In the genomic region with DNA sequence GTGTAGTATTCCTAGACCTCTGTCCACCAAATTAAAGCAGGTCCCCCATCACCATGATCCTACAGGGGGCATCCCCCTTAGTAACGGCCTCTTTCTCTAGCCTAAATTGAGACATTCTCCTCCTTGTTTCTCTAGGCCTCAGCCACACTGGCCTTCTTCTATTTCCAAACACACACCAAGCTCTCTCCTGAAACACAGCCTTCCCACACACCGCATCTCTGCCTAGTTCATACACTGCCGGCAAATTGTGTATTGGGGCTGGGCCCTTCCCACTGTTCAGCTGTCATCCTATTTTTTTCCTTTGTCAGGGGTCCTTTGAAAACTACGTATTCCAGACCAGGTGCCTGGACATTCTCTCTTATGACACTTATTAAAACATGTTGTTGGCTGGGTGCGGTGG, we compare ENCODE assay signal across 21 cellular contexts. TPM values are rescaled to one million over a fixed set of nuclear protein-coding genes. Genes with fewer than 3 reads are reported as not detected.
DNase-seq lines count a peak whose midpoint lies in the region; ATAC-seq, FAIRE-seq and TF ChIP-seq lines count a peak whose summit lies in the region.
"Had no signal": no experiment of that assay in that cellular context is flagged by ENCODE, and none has a peak within 500 bp of the region (broad histone marks: within the 10 kb centered on the region; RNA-seq: fewer than 3 reads in every experiment).

No MANE protein-coding gene starts in this region.

- peaks cover 100% of the 10 kb centered on the region for H3K27me3 ChIP-seq in GM23338 (ENCODE audit: insufficient read depth)
- H3K27me3 ChIP-seq: BLaER1 had no signal

- H3K36me3 ChIP-seq in GM23338 (ENCODE audit: insufficient read depth): no peaks in the 10 kb centered on the region
- H3K36me3 ChIP-seq: BLaER1 had no signal

- no peak overlapping the region for H3K27ac ChIP-seq in GM23338 (ENCODE audit: low read depth)
- H3K27ac ChIP-seq: BLaER1, C4-2B had no signal

- FAIRE-seq in RCC 7860 (lab: Jason Lieb, UNC): no peak
- FAIRE-seq: A204.1, G401.6, GM12892, H1 had no signal

- no peaks in the 10 kb centered on the region for H3K79me2 ChIP-seq in GM23338 (replicated peaks; ENCODE audit: insufficient read depth)

- no peaks in the 10 kb centered on the region for H3K4me1 Mint-ChIP-seq in GM23338
- no peaks in the 10 kb centered on the region for H3K4me1 Mint-ChIP-seq in activated T-helper 17 cell treated with anti-CD3 and anti-CD28 coated beads, Interleukin-2, amount 50 U/mL, for 72 hours
- H3K4me1 Mint-ChIP-seq in osteocyte (ENCODE audit: unreplicated experiment): no peaks in the 10 kb centered on the region
- peaks cover 30% of the 10 kb centered on the region for H3K4me1 Mint-ChIP-seq in stimulated activated memory B cell treated with anti-CD40 and anti-IgM and Interleukin-4, amounts not matched to agents 10 μg/mL and 1 μg/mL and 100 μg/mL, for 72 hours
- H3K4me1 Mint-ChIP-seq: CD4-positive, CD25-positive, alpha-beta regulatory T cell had no signal

- peaks cover 10% of the 10 kb centered on the region for H4K20me1 ChIP-seq in GM23338 (replicated peaks; ENCODE audit: insufficient read depth)
- H4K20me1 ChIP-seq: BLaER1 had no signal

- no peak overlapping the region for H3K4me3 Mint-ChIP-seq in GM23338
- H3K4me3 Mint-ChIP-seq in activated T-helper 17 cell treated with anti-CD3 and anti-CD28 coated beads, Interleukin-2, amount 50 U/mL, for 72 hours: no peak overlapping the region
- H3K4me3 Mint-ChIP-seq in osteocyte (ENCODE audit: unreplicated experiment): no peak overlapping the region
- H3K4me3 Mint-ChIP-seq in stimulated activated memory B cell treated with anti-CD40 and anti-IgM and Interleukin-4, amounts not matched to agents 10 μg/mL and 1 μg/mL and 100 μg/mL, for 72 hours: no peak overlapping the region
- H3K4me3 Mint-ChIP-seq: B cell; CD4-positive, CD25-positive, alpha-beta regulatory T cell; CD8-positive, alpha-beta T cell had no signal

- H3K4me3 ChIP-seq in GM23338: no peak overlapping the region
- H3K4me3 ChIP-seq: BLaER1 had no signal

- ATAC-seq in GM23338: no peak
- no peak for ATAC-seq in activated T-helper 17 cell treated with anti-CD3 and anti-CD28 coated beads, Interleukin-2, amount 50 U/mL, for 72 hours (replicated peaks)
- ATAC-seq in stimulated activated memory B cell treated with anti-CD40 and anti-IgM and Interleukin-4, amounts not matched to agents 10 μg/mL and 1 μg/mL and 100 μg/mL, for 72 hours: no peak
- ATAC-seq: CD8-positive, alpha-beta T cell had no signal

- H3K9me3 Mint-ChIP-seq in GM23338 (peaks cover 3% of the 10 kb centered on the region; the same call in 2 of the 3 replicates), osteocyte (ENCODE audit: unreplicated experiment) (no peaks in the 10 kb centered on the region)
- H3K9me3 Mint-ChIP-seq in activated T-helper 17 cell treated with anti-CD3 and anti-CD28 coated beads, Interleukin-2, amount 50 U/mL, for 72 hours: no peaks in the 10 kb centered on the region
- no peaks in the 10 kb centered on the region for H3K9me3 Mint-ChIP-seq in stimulated activated memory B cell treated with anti-CD40 and anti-IgM and Interleukin-4, amounts not matched to agents 10 μg/mL and 1 μg/mL and 100 μg/mL, for 72 hours
- H3K9me3 Mint-ChIP-seq: CD4-positive, CD25-positive, alpha-beta regulatory T cell; CD8-positive, alpha-beta T cell had no signal

- TF ChIP-seq CTCF in GM23338 (conservative IDR thresholded peaks at IDR 0.05; ENCODE audit: low read depth in 2 of 2) (no peak), osteocyte (IDR thresholded peaks at IDR 0.05) (no peak)

- H3K27me3 Mint-ChIP-seq in GM23338 (ENCODE audit: insufficient read depth, low read depth, poor library complexity): peaks cover 98% of the 10 kb centered on the region
- no peaks in the 10 kb centered on the region for H3K27me3 Mint-ChIP-seq in activated T-helper 17 cell treated with anti-CD3 and anti-CD28 coated beads, Interleukin-2, amount 50 U/mL, for 72 hours
- H3K27me3 Mint-ChIP-seq in osteocyte (ENCODE audit: unreplicated experiment): peaks cover 28% of the 10 kb centered on the region
- H3K27me3 Mint-ChIP-seq in stimulated activated memory B cell treated with anti-CD40 and anti-IgM and Interleukin-4, amounts not matched to agents 10 μg/mL and 1 μg/mL and 100 μg/mL, for 72 hours: no peaks in the 10 kb centered on the region
- H3K27me3 Mint-ChIP-seq: B cell; CD4-positive, CD25-positive, alpha-beta regulatory T cell had no signal

- no peaks in the 10 kb centered on the region for H3K36me3 Mint-ChIP-seq in GM23338 (ENCODE audit: low read depth)
- no peaks in the 10 kb centered on the region for H3K36me3 Mint-ChIP-seq in activated T-helper 17 cell treated with anti-CD3 and anti-CD28 coated beads, Interleukin-2, amount 50 U/mL, for 72 hours (ENCODE audit: low read depth)
- no peaks in the 10 kb centered on the region for H3K36me3 Mint-ChIP-seq in osteocyte (ENCODE audit: unreplicated experiment)
- H3K36me3 Mint-ChIP-seq in stimulated activated memory B cell treated with anti-CD40 and anti-IgM and Interleukin-4, amounts not matched to agents 10 μg/mL and 1 μg/mL and 100 μg/mL, for 72 hours: no peaks in the 10 kb centered on the region
- H3K36me3 Mint-ChIP-seq: CD4-positive, CD25-positive, alpha-beta regulatory T cell; CD8-positive, alpha-beta T cell had no signal

- H3K27ac Mint-ChIP-seq in GM23338 (no peak overlapping the region), osteocyte (ENCODE audit: unreplicated experiment) (no peak overlapping the region)
- H3K27ac Mint-ChIP-seq in activated T-helper 17 cell treated with anti-CD3 and anti-CD28 coated beads, Interleukin-2, amount 50 U/mL, for 72 hours: peak overlapping the region; percentile 6
- no peak overlapping the region for H3K27ac Mint-ChIP-seq in stimulated activated memory B cell treated with anti-CD40 and anti-IgM and Interleukin-4, amounts not matched to agents 10 μg/mL and 1 μg/mL and 100 μg/mL, for 72 hours
- H3K27ac Mint-ChIP-seq: B cell; CD4-positive, CD25-positive, alpha-beta regulatory T cell; CD8-positive, alpha-beta T cell had no signal

- H3F3A ChIP-seq in GM23338 (replicated peaks; ENCODE audit: low read depth): no peaks in the 10 kb centered on the region

- no peak overlapping the region for H2AFZ ChIP-seq in GM23338

- DNase-seq in GM23338 (ENCODE audit: low spot score) (no peak), osteocyte (ENCODE audit: extremely low spot score, unreplicated experiment) (peak; percentile 13), RCC 7860 (ENCODE audit: low spot score) (no peak), 8988T (no peak)
- DNase-seq: Caco-2; CD4-positive, CD25-positive, alpha-beta regulatory T cell; CD8-positive, alpha-beta T cell; DMS153; DND-41; H7; HCEC 1CT had no signal

- no peak overlapping the region for H3K4me2 ChIP-seq in GM23338
- H3K4me2 ChIP-seq: BLaER1 had no signal

- no peaks in the 10 kb centered on the region for H3K9me2 ChIP-seq in GM23338 (ENCODE audit: insufficient read depth)

- no peaks in the 10 kb centered on the region for H3K4me1 ChIP-seq in GM23338 (ENCODE audit: insufficient read depth)

TF ChIP-seq in GM23338, 12 proteins besides CTCF, POLR2A, EP300 and RAD21:
- TF ChIP-seq CREB1 (CRISPR knock-in tag; IDR thresholded peaks at IDR 0.05; ENCODE audit: low read depth) (no peak), EZH2 (IDR thresholded peaks at IDR 0.05; ENCODE audit: low read depth, unreplicated experiment) (peak; percentile 59)

RNA-seq across cellular contexts. Expression of gene VPREB1, which starts 11.5 kb away (rescaled TPM):
- not detected in 2 replicates for total RNA-seq in GM23338 (2014; rRNA removed; shearing (Covaris generic))
- polyA plus RNA-seq in GM23338 (2016; fragmentation: Nextera tagmentation; extraction: Ambion mirVana): not detected in 2 replicates
- total RNA-seq in activated T-helper 17 cell treated with anti-CD3 and anti-CD28 coated beads, Interleukin-2, amount 50 U/mL, for 72 hours: not detected
- total RNA-seq in osteocyte: not detected in 2 replicates
- total RNA-seq: B cell; Caco-2; CD4-positive, CD25-positive, alpha-beta regulatory T cell; CD8-positive, alpha-beta T cell; H1; H7 had no signal
- polyA plus RNA-seq: AG04450; CD4-positive, CD25-positive, alpha-beta regulatory T cell; H1 had no signal
